In the genomic region with DNA sequence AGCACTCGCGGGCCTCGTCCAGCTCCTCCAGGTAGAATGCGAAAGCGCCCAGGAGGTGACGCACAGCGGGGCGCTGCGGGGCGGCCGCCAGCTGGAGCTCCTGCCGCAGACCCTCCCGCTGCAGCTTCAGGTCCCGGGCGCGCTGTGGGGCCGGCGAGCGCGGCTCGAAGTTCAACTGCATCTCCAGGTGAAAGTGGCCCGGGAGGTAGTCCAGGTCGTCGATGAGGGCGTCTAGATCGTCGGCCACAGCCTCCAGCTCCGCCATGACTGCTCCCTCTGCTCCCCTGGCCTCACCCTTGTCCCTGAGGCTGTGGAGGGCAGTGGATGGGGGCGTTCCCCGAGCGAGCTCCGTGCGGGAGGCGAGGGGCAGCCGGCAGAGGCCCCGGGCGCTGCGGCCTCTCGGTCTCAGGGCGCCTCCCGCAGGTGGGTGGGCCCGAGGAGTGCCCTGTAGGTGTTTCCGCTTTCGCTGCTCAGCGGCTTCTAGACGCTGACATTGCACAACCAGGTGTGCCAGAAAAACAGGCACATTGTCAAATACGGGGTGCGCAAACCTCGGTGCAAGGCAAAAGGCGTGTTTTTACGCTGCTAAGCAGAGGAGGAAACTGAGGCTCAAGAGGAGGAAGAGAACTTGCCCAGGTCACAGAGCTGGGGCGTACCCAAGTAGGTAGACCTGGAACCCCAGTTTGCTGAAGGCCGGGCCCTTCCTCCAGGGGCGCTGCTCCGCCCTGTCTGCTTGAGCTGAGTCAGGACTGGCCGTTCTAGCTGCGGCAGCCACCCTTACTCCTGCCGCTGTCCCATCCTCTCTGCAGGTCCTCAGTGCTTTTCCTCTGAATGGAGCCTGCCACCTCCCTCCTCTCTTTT, we compare ENCODE assay signal across 8 cellular contexts. TPM values are rescaled to one million over a fixed set of nuclear protein-coding genes. Genes with fewer than 3 reads are reported as not detected.
DNase-seq lines count a peak whose midpoint lies in the region; TF ChIP-seq lines count a peak whose summit lies in the region.

TTC22 (minus strand) TSS at position 425 of the 861 bp plus-strand sequence; CDS start at position 265, 160 bp downstream.

- no peak within 1 kb of the TSS for H3K27ac ChIP-seq in urinary bladder (ENCODE audit: low read depth)

- no peaks in the 10 kb centered on the region for H3K9me3 ChIP-seq in BE2C

- intact Hi-C loops in posterior vena cava (cut with DNase I) = no loop called here

- DNase-seq in HFF-Myc (ENCODE audit: extremely low read depth, low read depth) (no peak), NCI-H146 treated with DMSO at 0.1 percent for 48 hours (lab: John Stamatoyannopoulos, UW; ENCODE audit: unreplicated experiment) (peak; percentile 21), activated T-cell treated with anti-CD3 and anti-CD28 coated beads for 24 hours (ENCODE audit: low read depth) (peak; percentile 54), fibroblast of mammary gland (ENCODE audit: low read depth) (no peak), posterior vena cava (ENCODE audit: low spot score) (peak; percentile 85), BE2C (no peak)

- TF ChIP-seq CTCF in GM12873 (IDR thresholded peaks at IDR 0.05; ENCODE audit: insufficient read depth, low read depth, low read length, missing control alignments) (peak; percentile 86), HFF-Myc (IDR thresholded peaks at IDR 0.05; ENCODE audit: low read depth, low read length, missing control alignments) (peak; percentile 23), fibroblast of mammary gland (conservative IDR thresholded peaks at IDR 0.05; ENCODE audit: control insufficient read depth, insufficient read depth, low read depth, low read length) (peak; percentile 39), BE2C (IDR thresholded peaks at IDR 0.05; ENCODE audit: low read depth, low read length) (no peak)

- H3K36me3 ChIP-seq in urinary bladder (ENCODE audit: insufficient read depth) (no peaks in the 10 kb centered on the region), BE2C (no peaks in the 10 kb centered on the region)

- no peaks in the 10 kb centered on the region for H3K27me3 ChIP-seq in BE2C

- H3K4me3 ChIP-seq in HFF-Myc (replicated peaks; ENCODE audit: low read depth, low read length) = no peak within 1 kb of the TSS
- no peak within 1 kb of the TSS for H3K4me3 ChIP-seq in fibroblast of mammary gland (ENCODE audit: control insufficient read depth, low read depth, low read length)
- H3K4me3 ChIP-seq in urinary bladder (ENCODE audit: low read depth, low read length) = peak within 1 kb of the TSS; percentile 27
- H3K4me3 ChIP-seq in BE2C (ENCODE audit: low read depth, low read length) = no peak within 1 kb of the TSS

- 8% methylated on average over 58 of the region's 58 CpGs for WGBS in urinary bladder

- H3K4me1 ChIP-seq in urinary bladder (ENCODE audit: insufficient read depth) (no peaks in the 10 kb centered on the region), BE2C (no peaks in the 10 kb centered on the region)

RNA-seq across cellular contexts. Expression of gene TTC22, which starts in this region (rescaled TPM):
- total RNA-seq in posterior vena cava = under 1 TPM in 1 of 2 donors, not detected in 1; 0.05 TPM
- total RNA-seq in urinary bladder = 2.1 TPM
- 1.0 TPM for polyA plus RNA-seq in urinary bladder
- polyA plus RNA-seq in BE2C (2012; ENCODE audit: insufficient read depth, insufficient read length, low read depth) = not detected

Comparison
In these comparisons a context has a peak if more than half of its experiments do, and no peak if none do; other contexts are left out.
1. Peak in DNase-seq in posterior vena cava; RNA of the gene not detected or under 1 TPM.
2. DNase-seq: peak in NCI-H146 treated with DMSO at 0.1 percent for 48 hours (single experiment) and activated T-cell treated with anti-CD3 and anti-CD28 coated beads for 24 hours (single experiment); none in HFF-Myc (single experiment), fibroblast of mammary gland (single experiment) and BE2C (single experiment).